ENCODE assay signal across 10 cellular contexts in genomic region chr15:58361291-58361759, GRCh38.
DNase-seq lines count a peak whose midpoint lies in the region; ATAC-seq and TF ChIP-seq lines count a peak whose summit lies in the region.
"Had no signal": no experiment of that assay in that cellular context is flagged by ENCODE, and none has a peak within 500 bp of the region (broad histone marks: within the 10 kb centered on the region; RNA-seq: fewer than 3 reads in every experiment).

No MANE protein-coding gene starts in this region.

- no peaks in the 10 kb centered on the region for H3K27me3 Mint-ChIP-seq in natural killer cell treated with Interleukin-12 subunit alpha and Interleukin-12 subunit beta and Interleukin-15 and Interleukin-18, amount 100 ng/mL, for 72 hours
- no peaks in the 10 kb centered on the region for H3K27me3 Mint-ChIP-seq in activated CD8-positive, alpha-beta T cell treated with anti-CD3 and anti-CD28 coated beads for 36 hours
- H3K27me3 Mint-ChIP-seq in activated naive CD4-positive, alpha-beta T cell treated with anti-CD3 and anti-CD28 coated beads, Interleukin-2, amount 10 ng/mL, durations not matched to agents 7 days and 5 days, result peaks cover 5% of the 10 kb centered on the region

- H3K9me3 ChIP-seq in SK-N-MC (ENCODE audit: low read depth, low read length), result no peaks in the 10 kb centered on the region
- H3K9me3 ChIP-seq in right cardiac atrium (ENCODE audit: control insufficient read depth, low read length), result no peaks in the 10 kb centered on the region
- H3K9me3 ChIP-seq: testis had no signal

- intact Hi-C loops in right cardiac atrium (cut with DNase I), result no loop called here
- intact Hi-C loops in activated CD8-positive, alpha-beta T cell treated with anti-CD3 and anti-CD28 coated beads for 36 hours (cut with micrococcal nuclease), result no loop called here

- no peak overlapping the region for H3K9ac ChIP-seq in SK-N-MC (ENCODE audit: insufficient read length)

- CTCF ChIA-PET in activated CD8-positive, alpha-beta T cell treated with anti-CD3 and anti-CD28 coated beads for 36 hours (lab: Charles Lee), result interaction anchor here (0.7 kb wide), 1 partner anchor 23 kb away, joined by 3 read pairs; no protein-coding TSS in a partner anchor
- CTCF ChIA-PET in activated naive CD4-positive, alpha-beta T cell treated with anti-CD3 and anti-CD28 coated beads, Interleukin-2, amount 10 ng/mL, durations not matched to agents 7 days and 5 days (lab: Charles Lee), result no interaction called here

- peak; percentile 70 for DNase-seq in AG08396 (ENCODE audit: low spot score)
- peak; percentile 62 to 63 for DNase-seq in HL-60 (ENCODE audit: low read depth in 1 of 2, low spot score in 1 of 2)
- DNase-seq in SK-N-MC (ENCODE audit: low read depth, low spot score), result peak; percentile 51
- peak in 1 of 3 donors; percentile 37 for DNase-seq in right cardiac atrium
- no peak for DNase-seq in natural killer cell treated with Interleukin-12 subunit alpha and Interleukin-12 subunit beta and Interleukin-15 and Interleukin-18, amount 100 ng/mL, for 72 hours (ENCODE audit: low spot score)
- no peak for DNase-seq in NCI-H2227 treated with DMSO at 0.1 percent for 48 hours (lab: John Stamatoyannopoulos, UW)
- DNase-seq in activated CD8-positive, alpha-beta T cell treated with anti-CD3 and anti-CD28 coated beads for 36 hours, result no peak
- no peak for DNase-seq in activated naive CD4-positive, alpha-beta T cell treated with anti-CD3 and anti-CD28 coated beads, Interleukin-2, amount 10 ng/mL, durations not matched to agents 7 days and 5 days
- DNase-seq: testis had no signal

- peaks cover 2% of the 10 kb centered on the region for H3K4me1 ChIP-seq in right cardiac atrium (ENCODE audit: control insufficient read depth, insufficient read depth, low read length)
- H3K4me1 ChIP-seq: testis had no signal

- peak; percentile 29 to 48 for ATAC-seq in right cardiac atrium
- no peak for ATAC-seq in natural killer cell treated with Interleukin-12 subunit alpha and Interleukin-12 subunit beta and Interleukin-15 and Interleukin-18, amount 100 ng/mL, for 72 hours
- no peak for ATAC-seq in activated CD8-positive, alpha-beta T cell treated with anti-CD3 and anti-CD28 coated beads for 36 hours

- H3K4me1 Mint-ChIP-seq in natural killer cell treated with Interleukin-12 subunit alpha and Interleukin-12 subunit beta and Interleukin-15 and Interleukin-18, amount 100 ng/mL, for 72 hours (ENCODE audit: low read depth in 2 of 2), result peaks cover 23% of the 10 kb centered on the region in 2 donors
- H3K4me1 Mint-ChIP-seq in activated CD8-positive, alpha-beta T cell treated with anti-CD3 and anti-CD28 coated beads for 36 hours (ENCODE audit: low read depth), result peaks cover 40% of the 10 kb centered on the region
- H3K4me1 Mint-ChIP-seq in activated naive CD4-positive, alpha-beta T cell treated with anti-CD3 and anti-CD28 coated beads, Interleukin-2, amount 10 ng/mL, durations not matched to agents 7 days and 5 days, result peaks cover 48% of the 10 kb centered on the region

- 65% methylated on average over 5 of the region's 5 CpGs for WGBS in right cardiac atrium

- TF ChIP-seq CTCF in HL-60 (IDR thresholded peaks at IDR 0.05; ENCODE audit: insufficient read depth, low read length), result no peak
- TF ChIP-seq CTCF in activated CD8-positive, alpha-beta T cell treated with anti-CD3 and anti-CD28 coated beads for 36 hours (IDR thresholded peaks at IDR 0.05), result no peak

- H3K27me3 ChIP-seq in HL-60 (ENCODE audit: insufficient read depth, poor library complexity, severe bottlenecking) (no peaks in the 10 kb centered on the region), right cardiac atrium (ENCODE audit: control insufficient read depth, insufficient read depth) (no peaks in the 10 kb centered on the region)
- H3K27me3 ChIP-seq: testis had no signal

- H3K27ac ChIP-seq in HL-60 (replicated peaks) (peak overlapping the region; percentile 35), SK-N-MC (no peak overlapping the region), right cardiac atrium (ENCODE audit: low read length) (no peak overlapping the region)
- H3K27ac ChIP-seq: testis had no signal

- H3K4me3 ChIP-seq in HL-60 (replicated peaks; ENCODE audit: insufficient read depth, low read length), result no peak overlapping the region
- H3K4me3 ChIP-seq in SK-N-MC, result no peak overlapping the region
- no peak overlapping the region for H3K4me3 ChIP-seq in right cardiac atrium (ENCODE audit: low read length)
- H3K4me3 ChIP-seq: testis had no signal

- no peak overlapping the region for H3K27ac Mint-ChIP-seq in natural killer cell treated with Interleukin-12 subunit alpha and Interleukin-12 subunit beta and Interleukin-15 and Interleukin-18, amount 100 ng/mL, for 72 hours
- no peak overlapping the region for H3K27ac Mint-ChIP-seq in activated CD8-positive, alpha-beta T cell treated with anti-CD3 and anti-CD28 coated beads for 36 hours
- no peak overlapping the region for H3K27ac Mint-ChIP-seq in activated naive CD4-positive, alpha-beta T cell treated with anti-CD3 and anti-CD28 coated beads, Interleukin-2, amount 10 ng/mL, durations not matched to agents 7 days and 5 days
- H3K27ac Mint-ChIP-seq: activated T-helper 2 cell treated with anti-CD3 and anti-CD28 coated beads, Interferon-gamma antibody, Interleukin-2, Interleukin-4, amounts not matched to agents 10 μg/mL and 5 μg/mL and 100 μg/mL, durations not matched to agents 14 hours and 24 hours and 36 hours had no signal

- H3K4me3 Mint-ChIP-seq in natural killer cell treated with Interleukin-12 subunit alpha and Interleukin-12 subunit beta and Interleukin-15 and Interleukin-18, amount 100 ng/mL, for 72 hours, result no peak overlapping the region
- no peak overlapping the region for H3K4me3 Mint-ChIP-seq in activated CD8-positive, alpha-beta T cell treated with anti-CD3 and anti-CD28 coated beads for 36 hours
- no peak overlapping the region for H3K4me3 Mint-ChIP-seq in activated naive CD4-positive, alpha-beta T cell treated with anti-CD3 and anti-CD28 coated beads, Interleukin-2, amount 10 ng/mL, durations not matched to agents 7 days and 5 days

- POLR2A ChIA-PET in activated CD8-positive, alpha-beta T cell treated with anti-CD3 and anti-CD28 coated beads for 36 hours (lab: Charles Lee), result no interaction called here

- peaks cover 20% of the 10 kb centered on the region for H3K36me3 Mint-ChIP-seq in natural killer cell treated with Interleukin-12 subunit alpha and Interleukin-12 subunit beta and Interleukin-15 and Interleukin-18, amount 100 ng/mL, for 72 hours
- peaks cover 3% of the 10 kb centered on the region for H3K36me3 Mint-ChIP-seq in activated CD8-positive, alpha-beta T cell treated with anti-CD3 and anti-CD28 coated beads for 36 hours (ENCODE audit: low read depth)
- peaks cover 10% of the 10 kb centered on the region for H3K36me3 Mint-ChIP-seq in activated naive CD4-positive, alpha-beta T cell treated with anti-CD3 and anti-CD28 coated beads, Interleukin-2, amount 10 ng/mL, durations not matched to agents 7 days and 5 days

- H3K36me3 ChIP-seq in SK-N-MC (ENCODE audit: insufficient read depth, low read length), result no peaks in the 10 kb centered on the region

- H3K9me3 Mint-ChIP-seq in natural killer cell treated with Interleukin-12 subunit alpha and Interleukin-12 subunit beta and Interleukin-15 and Interleukin-18, amount 100 ng/mL, for 72 hours, result peaks cover 4% of the 10 kb centered on the region
- H3K9me3 Mint-ChIP-seq in activated CD8-positive, alpha-beta T cell treated with anti-CD3 and anti-CD28 coated beads for 36 hours, result peaks cover 4% of the 10 kb centered on the region
- peaks cover 12% of the 10 kb centered on the region for H3K9me3 Mint-ChIP-seq in activated naive CD4-positive, alpha-beta T cell treated with anti-CD3 and anti-CD28 coated beads, Interleukin-2, amount 10 ng/mL, durations not matched to agents 7 days and 5 days

Comparison
In these comparisons a context has a peak if more than half of its experiments do, and no peak if none do; other contexts are left out.
1. DNase-seq: peak in AG08396 (single experiment), HL-60 (2 of 2) and SK-N-MC (single experiment); none in natural killer cell treated with Interleukin-12 subunit alpha and Interleukin-12 subunit beta and Interleukin-15 and Interleukin-18, amount 100 ng/mL, for 72 hours (single experiment), NCI-H2227 treated with DMSO at 0.1 percent for 48 hours (single experiment), activated CD8-positive, alpha-beta T cell treated with anti-CD3 and anti-CD28 coated beads for 36 hours (single experiment) and activated naive CD4-positive, alpha-beta T cell treated with anti-CD3 and anti-CD28 coated beads, Interleukin-2, amount 10 ng/mL, durations not matched to agents 7 days and 5 days (single experiment).
2. ATAC-seq: peak in right cardiac atrium (2 of 2); none in natural killer cell treated with Interleukin-12 subunit alpha and Interleukin-12 subunit beta and Interleukin-15 and Interleukin-18, amount 100 ng/mL, for 72 hours (0 of 2) and activated CD8-positive, alpha-beta T cell treated with anti-CD3 and anti-CD28 coated beads for 36 hours (single experiment).